In genomic region chr12:121467638-121468403, GRCh38 we compare ENCODE assay signal across 1 cellular context.
TF ChIP-seq lines count a peak whose summit lies in the region.

No MANE protein-coding gene starts in this region.

TF ChIP-seq in K562, 482 proteins besides CTCF, POLR2A, EP300 and RAD21 (continued from another document and continues in another):
- TF ChIP-seq ATF6 (CRISPR knock-in tag; IDR thresholded peaks at IDR 0.05) (0 out of 2 replicates have a peak, but pooled peaks have one; percentile 37), CHD1 (IDR thresholded peaks at IDR 0.05; ENCODE audit: low read length) (peak; percentile 36), TBP (optimal IDR thresholded peaks at IDR 0.05; ENCODE audit: low read depth, low read length) (peak; percentile 9), CAMTA2 (CRISPR knock-in tag; conservative IDR thresholded peaks at IDR 0.05) (no peak), YY1 (IDR thresholded peaks at IDR 0.05; ENCODE audit: borderline replicate concordance in 1 of 3, control insufficient read depth in 1 of 3, extremely low read depth in 1 of 3, insufficient read depth in 3 of 3, insufficient read length in 1 of 3, insufficient replicate concordance in 2 of 3, low read depth in 1 of 3, low read length in 2 of 3) (peak in 2 of 3 experiments; percentile 4 to 56), MTA3 (IDR thresholded peaks at IDR 0.05; ENCODE audit: borderline replicate concordance) (peak; percentile 32; the same call in 1 of the 2 replicates), CREM (IDR thresholded peaks at IDR 0.05; ENCODE audit: low read depth) (peak; percentile 1; the same call in 1 of the 2 replicates), HMGN3 (IDR thresholded peaks at IDR 0.05; ENCODE audit: borderline replicate concordance, extremely low read depth, insufficient read length, low read depth, low read length) (peak; percentile 61), MAZ (CRISPR knock-in tag; conservative IDR thresholded peaks at IDR 0.05 in 1 of 2, IDR thresholded peaks at IDR 0.05 in 1 of 2) (peak in 1 of 2 experiments; percentile 60; a peak in 1 of 4 replicates), ZBTB7A (IDR thresholded peaks at IDR 0.05; ENCODE audit: borderline replicate concordance, control insufficient read depth, low read depth, low read length) (peak; percentile 9; the same call in 1 of the 2 replicates), GABPA (tag; conservative IDR thresholded peaks at IDR 0.05; ENCODE audit: low read depth) (peak; percentile 51; the same call in 1 of the 2 replicates), SUPT5H (IDR thresholded peaks at IDR 0.05) (0 out of 2 replicates have a peak, but pooled peaks have one; percentile 26), RBM15 (IDR thresholded peaks at IDR 0.05; ENCODE audit: insufficient read depth, low read length) (no peak), SAP30 (IDR thresholded peaks at IDR 0.05; ENCODE audit: borderline replicate concordance, insufficient read depth, low read depth, low read length, poor library complexity, severe bottlenecking) (peak; percentile 75), KDM2B (CRISPR knock-in tag; IDR thresholded peaks at IDR 0.05) (peak; percentile 86; the same call in 1 of the 2 replicates), POLR2G (IDR thresholded peaks at IDR 0.05; ENCODE audit: low read depth, low read length) (0 out of 2 replicates have a peak, but pooled peaks have one; percentile 4), SIN3A (IDR thresholded peaks at IDR 0.05; ENCODE audit: borderline replicate concordance in 2 of 2, control insufficient read depth in 1 of 2, low read depth in 2 of 2, low read length in 2 of 2) (0 out of 4 replicates have a peak, but pooled peaks of 1 of the 2 experiments have one; percentile 93), ILK (tag; IDR thresholded peaks at IDR 0.05; ENCODE audit: borderline replicate concordance, low read depth) (no peak), NONO (IDR thresholded peaks at IDR 0.05; ENCODE audit: low read depth in 2 of 2, low read length in 1 of 2) (0 out of 4 replicates have a peak, but pooled peaks of 1 of the 2 experiments have one; percentile 39), ZNF609 (CRISPR knock-in tag; IDR thresholded peaks at IDR 0.05; ENCODE audit: borderline replicate concordance) (0 out of 2 replicates have a peak, but pooled peaks have one; percentile 27), TCFL5 (CRISPR knock-in tag; conservative IDR thresholded peaks at IDR 0.05) (no peak), FOXM1 (IDR thresholded peaks at IDR 0.05; ENCODE audit: low read depth) (no peak), FOXM1 (CRISPR knock-in tag; IDR thresholded peaks at IDR 0.05; ENCODE audit: low read depth) (0 out of 2 replicates have a peak, but pooled peaks have one; percentile 24), MBD2 (IDR thresholded peaks at IDR 0.05; ENCODE audit: borderline replicate concordance, low read depth) (no peak), ZBTB11 (CRISPR knock-in tag; IDR thresholded peaks at IDR 0.05) (peak in 1 of 3 experiments; percentile 47; a peak in 1 of 6 replicates), PHF8 (IDR thresholded peaks at IDR 0.05; ENCODE audit: borderline replicate concordance, low read length) (peak; percentile 58; the same call in 1 of the 2 replicates), PCBP1 (IDR thresholded peaks at IDR 0.05; ENCODE audit: low read depth, low read length, poor library complexity, severe bottlenecking) (peak; percentile 23)
- TF ChIP-seq, protein P1, sequence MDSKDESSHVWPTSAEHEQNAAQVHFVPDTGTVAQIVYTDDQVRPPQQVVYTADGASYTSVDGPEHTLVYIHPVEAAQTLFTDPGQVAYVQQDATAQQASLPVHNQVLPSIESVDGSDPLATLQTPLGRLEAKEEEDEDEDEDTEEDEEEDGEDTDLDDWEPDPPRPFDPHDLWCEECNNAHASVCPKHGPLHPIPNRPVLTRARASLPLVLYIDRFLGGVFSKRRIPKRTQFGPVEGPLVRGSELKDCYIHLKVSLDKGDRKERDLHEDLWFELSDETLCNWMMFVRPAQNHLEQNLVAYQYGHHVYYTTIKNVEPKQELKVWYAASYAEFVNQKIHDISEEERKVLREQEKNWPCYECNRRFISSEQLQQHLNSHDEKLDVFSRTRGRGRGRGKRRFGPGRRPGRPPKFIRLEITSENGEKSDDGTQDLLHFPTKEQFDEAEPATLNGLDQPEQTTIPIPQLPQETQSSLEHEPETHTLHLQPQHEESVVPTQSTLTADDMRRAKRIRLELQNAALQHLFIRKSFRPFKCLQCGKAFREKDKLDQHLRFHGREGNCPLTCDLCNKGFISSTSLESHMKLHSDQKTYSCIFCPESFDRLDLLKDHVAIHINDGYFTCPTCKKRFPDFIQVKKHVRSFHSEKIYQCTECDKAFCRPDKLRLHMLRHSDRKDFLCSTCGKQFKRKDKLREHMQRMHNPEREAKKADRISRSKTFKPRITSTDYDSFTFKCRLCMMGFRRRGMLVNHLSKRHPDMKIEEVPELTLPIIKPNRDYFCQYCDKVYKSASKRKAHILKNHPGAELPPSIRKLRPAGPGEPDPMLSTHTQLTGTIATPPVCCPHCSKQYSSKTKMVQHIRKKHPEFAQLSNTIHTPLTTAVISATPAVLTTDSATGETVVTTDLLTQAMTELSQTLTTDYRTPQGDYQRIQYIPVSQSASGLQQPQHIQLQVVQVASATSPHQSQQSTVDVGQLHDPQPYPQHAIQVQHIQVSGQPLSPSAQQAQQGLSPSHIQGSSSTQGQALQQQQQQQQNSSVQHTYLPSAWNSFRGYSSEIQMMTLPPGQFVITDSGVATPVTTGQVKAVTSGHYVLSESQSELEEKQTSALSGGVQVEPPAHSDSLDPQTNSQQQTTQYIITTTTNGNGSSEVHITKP (IDR thresholded peaks at IDR 0.05; ENCODE audit: partially characterized antibody), result peak; percentile 93
- TF ChIP-seq, protein P2, sequence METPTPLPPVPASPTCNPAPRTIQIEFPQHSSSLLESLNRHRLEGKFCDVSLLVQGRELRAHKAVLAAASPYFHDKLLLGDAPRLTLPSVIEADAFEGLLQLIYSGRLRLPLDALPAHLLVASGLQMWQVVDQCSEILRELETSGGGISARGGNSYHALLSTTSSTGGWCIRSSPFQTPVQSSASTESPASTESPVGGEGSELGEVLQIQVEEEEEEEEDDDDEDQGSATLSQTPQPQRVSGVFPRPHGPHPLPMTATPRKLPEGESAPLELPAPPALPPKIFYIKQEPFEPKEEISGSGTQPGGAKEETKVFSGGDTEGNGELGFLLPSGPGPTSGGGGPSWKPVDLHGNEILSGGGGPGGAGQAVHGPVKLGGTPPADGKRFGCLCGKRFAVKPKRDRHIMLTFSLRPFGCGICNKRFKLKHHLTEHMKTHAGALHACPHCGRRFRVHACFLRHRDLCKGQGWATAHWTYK (CRISPR knock-in tag; IDR thresholded peaks at IDR 0.05), result peak; percentile 63; the same call in 1 of the 2 replicates
- TF ChIP-seq, protein P3, sequence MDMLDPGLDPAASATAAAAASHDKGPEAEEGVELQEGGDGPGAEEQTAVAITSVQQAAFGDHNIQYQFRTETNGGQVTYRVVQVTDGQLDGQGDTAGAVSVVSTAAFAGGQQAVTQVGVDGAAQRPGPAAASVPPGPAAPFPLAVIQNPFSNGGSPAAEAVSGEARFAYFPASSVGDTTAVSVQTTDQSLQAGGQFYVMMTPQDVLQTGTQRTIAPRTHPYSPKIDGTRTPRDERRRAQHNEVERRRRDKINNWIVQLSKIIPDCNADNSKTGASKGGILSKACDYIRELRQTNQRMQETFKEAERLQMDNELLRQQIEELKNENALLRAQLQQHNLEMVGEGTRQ (CRISPR knock-in tag; IDR thresholded peaks at IDR 0.05), result no peak
- TF ChIP-seq, protein P4, sequence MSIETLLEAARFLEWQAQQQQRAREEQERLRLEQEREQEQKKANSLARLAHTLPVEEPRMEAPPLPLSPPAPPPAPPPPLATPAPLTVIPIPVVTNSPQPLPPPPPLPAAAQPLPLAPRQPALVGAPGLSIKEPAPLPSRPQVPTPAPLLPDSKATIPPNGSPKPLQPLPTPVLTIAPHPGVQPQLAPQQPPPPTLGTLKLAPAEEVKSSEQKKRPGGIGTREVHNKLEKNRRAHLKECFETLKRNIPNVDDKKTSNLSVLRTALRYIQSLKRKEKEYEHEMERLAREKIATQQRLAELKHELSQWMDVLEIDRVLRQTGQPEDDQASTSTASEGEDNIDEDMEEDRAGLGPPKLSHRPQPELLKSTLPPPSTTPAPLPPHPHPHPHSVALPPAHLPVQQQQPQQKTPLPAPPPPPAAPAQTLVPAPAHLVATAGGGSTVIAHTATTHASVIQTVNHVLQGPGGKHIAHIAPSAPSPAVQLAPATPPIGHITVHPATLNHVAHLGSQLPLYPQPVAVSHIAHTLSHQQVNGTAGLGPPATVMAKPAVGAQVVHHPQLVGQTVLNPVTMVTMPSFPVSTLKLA (conservative IDR thresholded peaks at IDR 0.05), result peak; percentile 24 to 76; a peak in 2 of 4 replicates
- TF ChIP-seq, protein P5, sequence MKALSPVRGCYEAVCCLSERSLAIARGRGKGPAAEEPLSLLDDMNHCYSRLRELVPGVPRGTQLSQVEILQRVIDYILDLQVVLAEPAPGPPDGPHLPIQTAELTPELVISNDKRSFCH (CRISPR knock-in tag; IDR thresholded peaks at IDR 0.05), result no peak
- TF ChIP-seq, protein P5 (tag; IDR thresholded peaks at IDR 0.05), result no peak
- TF ChIP-seq, protein P6, sequence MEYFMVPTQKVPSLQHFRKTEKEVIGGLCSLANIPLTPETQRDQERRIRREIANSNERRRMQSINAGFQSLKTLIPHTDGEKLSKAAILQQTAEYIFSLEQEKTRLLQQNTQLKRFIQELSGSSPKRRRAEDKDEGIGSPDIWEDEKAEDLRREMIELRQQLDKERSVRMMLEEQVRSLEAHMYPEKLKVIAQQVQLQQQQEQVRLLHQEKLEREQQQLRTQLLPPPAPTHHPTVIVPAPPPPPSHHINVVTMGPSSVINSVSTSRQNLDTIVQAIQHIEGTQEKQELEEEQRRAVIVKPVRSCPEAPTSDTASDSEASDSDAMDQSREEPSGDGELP (CRISPR knock-in tag; IDR thresholded peaks at IDR 0.05; ENCODE audit: borderline replicate concordance), result peak; percentile 48; the same call in 1 of the 2 replicates
